ENCODE assay signal across 16 cellular contexts in genomic region chr11:108975641-108976071, GRCh38.
DNase-seq lines count a peak whose midpoint lies in the region; ATAC-seq and TF ChIP-seq lines count a peak whose summit lies in the region.
"Had no signal": no experiment of that assay in that cellular context is flagged by ENCODE, and none has a peak within 500 bp of the region (broad histone marks: within the 10 kb centered on the region; RNA-seq: fewer than 3 reads in every experiment).

No MANE protein-coding gene starts in this region.

- H3K27ac ChIP-seq in heart left ventricle (peak overlapping the region in 7 of 12 donors; percentile 5 to 73 (median 46)), sigmoid colon (no peak overlapping the region)
- H3K27ac ChIP-seq: suprapubic skin had no signal

- H3K27me3 ChIP-seq in heart left ventricle (no peaks in the 10 kb centered on the region), sigmoid colon (peaks cover 0 to 9% (median 4%) of the 10 kb centered on the region in 3 donors)
- H3K27me3 ChIP-seq: suprapubic skin had no signal

- no peaks in the 10 kb centered on the region for H3K36me3 ChIP-seq in heart left ventricle
- no peaks in the 10 kb centered on the region for H3K36me3 ChIP-seq in sigmoid colon
- H3K36me3 ChIP-seq: suprapubic skin had no signal

- WGBS in heart left ventricle, 4 donors = 31 to 37% (median 32%) methylated on average over 6 of the region's 6 CpGs
- 65 to 82% methylated on average over 6 of the region's 6 CpGs for WGBS in sigmoid colon, 2 donors

- ATAC-seq in heart left ventricle = peak; percentile 96 to 99 (median 97)
- ATAC-seq in SK-N-SH treated with all-trans-retinoic acid at 6 μM for 48 hours = no peak
- ATAC-seq in HG02798 (IDR thresholded peaks at IDR 0.05; ENCODE audit: poor library complexity, unreplicated experiment) = no peak
- no peak for ATAC-seq in GM19467 (IDR thresholded peaks at IDR 0.05; ENCODE audit: unreplicated experiment)
- ATAC-seq: activated CD8-positive, alpha-beta T cell treated with anti-CD3 and anti-CD28 coated beads for 36 hours; activated naive CD4-positive, alpha-beta T cell treated with anti-CD3 and anti-CD28 coated beads, Interleukin-2, amount 50 U/mL, for 72 hours; activated T-cell treated with anti-CD3 and anti-CD28 coated beads, Interleukin-2, amount 50 U/mL, for 4 hours had no signal

- no peak for TF ChIP-seq EP300 in sigmoid colon (IDR thresholded peaks at IDR 0.05)

- DNase-seq in DMS53 treated with DMSO at 0.1 percent for 48 hours (lab: John Stamatoyannopoulos, UW; ENCODE audit: unreplicated experiment) = peak; percentile 55
- peak; percentile 88 for DNase-seq in NCI-H2029 (lab: John Stamatoyannopoulos, UW)
- DNase-seq in NCI-H748 treated with DMSO at 0.1 percent for 48 hours (lab: John Stamatoyannopoulos, UW) = peak; percentile 59
- peak in 4 of 5 donors; percentile 52 to 79 (median 67) for DNase-seq in heart left ventricle
- DNase-seq in sigmoid colon = no peak
- DNase-seq: activated CD4-positive, CD25-positive, alpha-beta regulatory T cell; activated CD8-positive, alpha-beta T cell treated with anti-CD3 and anti-CD28 coated beads for 36 hours; activated T-cell treated with anti-CD3 and anti-CD28 coated beads, Interleukin-2, amount 50 U/mL, for 4 hours; foreskin fibroblast; midbrain; NCI-H1436 treated with DMSO at 0.1 percent for 48 hours had no signal

- TF ChIP-seq POLR2A in heart left ventricle (IDR thresholded peaks at IDR 0.05) = no peak
- TF ChIP-seq POLR2A in sigmoid colon (IDR thresholded peaks at IDR 0.05) = no peak

- H3K4me3 ChIP-seq in heart left ventricle (no peak overlapping the region), sigmoid colon (no peak overlapping the region)
- H3K4me3 ChIP-seq: suprapubic skin had no signal

- intact Hi-C loops in heart left ventricle (cut with DNase I) = loop anchor here in 2 of 10 donors (1.0 to 5.0 kb wide), 2 partner anchors 96 to 97 kb away; no protein-coding TSS in a partner anchor
- intact Hi-C loops in sigmoid colon (cut with DNase I) = no loop called here

- TF ChIP-seq CTCF in heart left ventricle (IDR thresholded peaks at IDR 0.05) = no peak
- no peak for TF ChIP-seq CTCF in sigmoid colon (IDR thresholded peaks at IDR 0.05)

- H3K9me3 ChIP-seq in heart left ventricle (peaks cover 0 to 5% (median 0%) of the 10 kb centered on the region in 12 donors), sigmoid colon (peaks cover 0 to 3% (median 0%) of the 10 kb centered on the region in 4 donors)
- H3K9me3 ChIP-seq: suprapubic skin had no signal

- H3K4me1 ChIP-seq in heart left ventricle (peaks cover 0 to 7% (median 0%) of the 10 kb centered on the region in 12 donors), sigmoid colon (no peaks in the 10 kb centered on the region)
- H3K4me1 ChIP-seq: suprapubic skin had no signal

TF ChIP-seq in SK-N-SH treated with all-trans-retinoic acid at 6 μM for 48 hours, 23 proteins besides CTCF, POLR2A, EP300 and RAD21:
- TF ChIP-seq GLIS3 (CRISPR knock-in tag; IDR thresholded peaks at IDR 0.05) (no peak), TOX (CRISPR knock-in tag; IDR thresholded peaks at IDR 0.05; ENCODE audit: borderline replicate concordance) (no peak), SNAI2 (CRISPR knock-in tag; IDR thresholded peaks at IDR 0.05) (no peak), ISL1 (CRISPR knock-in tag; IDR thresholded peaks at IDR 0.05) (no peak), CSDC2 (CRISPR knock-in tag; IDR thresholded peaks at IDR 0.05) (no peak), POU6F1 (CRISPR knock-in tag; IDR thresholded peaks at IDR 0.05; ENCODE audit: borderline replicate concordance, low read depth) (no peak), PATZ1 (CRISPR knock-in tag; IDR thresholded peaks at IDR 0.05; ENCODE audit: borderline replicate concordance) (no peak), CREB5 (CRISPR knock-in tag; IDR thresholded peaks at IDR 0.05; ENCODE audit: low read depth) (no peak), ZFP3 (CRISPR knock-in tag; IDR thresholded peaks at IDR 0.05) (no peak), ZNF565 (CRISPR knock-in tag; conservative IDR thresholded peaks at IDR 0.05; ENCODE audit: low read depth) (no peak), TSHZ2 (CRISPR knock-in tag; IDR thresholded peaks at IDR 0.05) (no peak)

Comparison
In these comparisons a context has a peak if more than half of its experiments do, and no peak if none do; other contexts are left out.
1. ATAC-seq: peak in heart left ventricle (4 of 4); none in SK-N-SH treated with all-trans-retinoic acid at 6 μM for 48 hours (single experiment), HG02798 (single experiment) and GM19467 (single experiment).
2. H3K27ac ChIP-seq: peak in heart left ventricle (7 of 12); none in sigmoid colon (0 of 4).